ENCODE assay signal across 9 cellular contexts in the genomic region with DNA sequence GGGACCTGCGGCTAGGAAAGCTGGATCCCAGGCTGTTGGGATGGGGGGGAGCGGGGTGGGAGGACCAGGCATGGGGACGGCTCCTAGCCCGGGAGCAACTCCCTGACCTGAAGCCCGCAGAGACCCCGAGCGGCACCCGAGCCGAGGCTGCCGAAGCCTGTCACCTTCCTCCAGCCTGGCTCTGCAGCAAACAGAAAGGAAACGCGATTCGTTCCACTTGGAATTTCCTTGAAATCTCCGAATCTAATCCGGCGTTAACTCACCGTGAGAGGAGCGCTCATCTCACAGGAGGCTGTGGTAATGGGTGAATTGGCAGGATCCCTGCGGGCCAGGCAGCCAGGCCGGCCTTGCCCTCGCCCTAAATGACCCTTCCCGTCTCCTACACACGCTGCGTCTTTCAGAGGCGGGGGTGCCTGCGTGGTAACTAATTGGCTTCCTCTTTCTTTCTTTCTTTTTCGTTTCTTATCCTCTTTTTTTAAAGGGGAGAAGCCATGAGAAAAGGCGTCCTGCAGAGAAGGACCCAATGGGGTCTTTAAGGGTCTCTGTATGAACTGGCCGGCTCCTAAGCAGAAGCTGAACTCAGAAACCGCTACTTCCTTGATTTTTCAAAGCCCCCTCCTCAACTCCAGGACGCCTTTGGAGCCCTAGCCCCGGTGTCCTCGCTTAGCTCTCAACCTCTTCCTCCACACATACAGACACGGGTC. TPM values are rescaled to one million over a fixed set of nuclear protein-coding genes. Genes with fewer than 3 reads are reported as not detected.
DNase-seq lines count a peak whose midpoint lies in the region; ATAC-seq, FAIRE-seq and TF ChIP-seq lines count a peak whose summit lies in the region.
"Had no signal": no experiment of that assay in that cellular context is flagged by ENCODE, and none has a peak within 500 bp of the region (broad histone marks: within the 10 kb centered on the region; RNA-seq: fewer than 3 reads in every experiment).

No MANE protein-coding gene starts in this region.

- 1 to 3% methylated on average over 8 to 12 of the region's 34 CpGs for WGBS in gastroesophageal sphincter (ENCODE audit: low coverage in 1 of 2), 2 donors
- 1 to 4% (median 3%) methylated on average over 32 to 34 of the region's 34 CpGs for WGBS in stomach, 5 donors

- no peak for FAIRE-seq in RCC 7860 (lab: Jason Lieb, UNC)

- TF ChIP-seq EP300 in gastroesophageal sphincter (IDR thresholded peaks at IDR 0.05) (no peak), stomach (IDR thresholded peaks at IDR 0.05) (no peak)

- no peaks in the 10 kb centered on the region for H3K36me3 ChIP-seq in Panc1 (ENCODE audit: control insufficient read depth, insufficient read depth, low read length)
- H3K36me3 ChIP-seq in gastroesophageal sphincter: no peaks in the 10 kb centered on the region
- H3K36me3 ChIP-seq in stomach: no peaks in the 10 kb centered on the region

- H3K9me3 ChIP-seq in Panc1 (ENCODE audit: control insufficient read depth, insufficient read depth, low read depth, low read length): no peaks in the 10 kb centered on the region
- peaks cover 0 to 7% (median 0%) of the 10 kb centered on the region in 3 donors for H3K9me3 ChIP-seq in gastroesophageal sphincter
- H3K9me3 ChIP-seq in stomach: peaks cover 0 to 13% (median 0%) of the 10 kb centered on the region in 4 donors

- H3K4me1 Mint-ChIP-seq in activated CD4-positive, alpha-beta T cell treated with anti-CD3 and anti-CD28 coated beads, Interleukin-2, amount 10 ng/mL, durations not matched to agents 7 days and 5 days: peaks cover 27% of the 10 kb centered on the region

- ATAC-seq in Panc1 (no peak), gastroesophageal sphincter (no peak), HG03565 (IDR thresholded peaks at IDR 0.05; ENCODE audit: unreplicated experiment) (no peak)

- TF ChIP-seq CTCF in Panc1 (IDR thresholded peaks at IDR 0.05) (no peak), gastroesophageal sphincter (IDR thresholded peaks at IDR 0.05) (no peak), stomach (IDR thresholded peaks at IDR 0.05) (no peak)

- peak overlapping the region; percentile 58 for H3K4me3 Mint-ChIP-seq in activated CD4-positive, alpha-beta T cell treated with anti-CD3 and anti-CD28 coated beads, Interleukin-2, amount 10 ng/mL, durations not matched to agents 7 days and 5 days

- peaks cover 4% of the 10 kb centered on the region for H3K36me3 Mint-ChIP-seq in activated CD4-positive, alpha-beta T cell treated with anti-CD3 and anti-CD28 coated beads, Interleukin-2, amount 10 ng/mL, durations not matched to agents 7 days and 5 days (ENCODE audit: low read depth)

- H3K27me3 Mint-ChIP-seq in activated CD4-positive, alpha-beta T cell treated with anti-CD3 and anti-CD28 coated beads, Interleukin-2, amount 10 ng/mL, durations not matched to agents 7 days and 5 days: peaks cover 90% of the 10 kb centered on the region

- no peak overlapping the region for H3K27ac Mint-ChIP-seq in activated CD4-positive, alpha-beta T cell treated with anti-CD3 and anti-CD28 coated beads, Interleukin-2, amount 10 ng/mL, durations not matched to agents 7 days and 5 days

- no TSS peak for BruUV-seq in Panc1 (replicated peaks; lab: Mats Ljungman, UMichigan)

- DNase-seq in activated CD4-positive, alpha-beta T cell treated with anti-CD3 and anti-CD28 coated beads, Interleukin-2, amount 10 ng/mL, durations not matched to agents 7 days and 5 days: no peak
- DNase-seq in activated CD4-positive, alpha-beta T cell treated with anti-CD3 and anti-CD28 coated beads, Interleukin-2, amount 50 U/mL, for 4 hours: no peak
- DNase-seq in Panc1 (ENCODE audit: low read depth, low spot score): no peak
- no peak for DNase-seq in stomach
- no peak for DNase-seq in UCSD-AML1 (lab: John Stamatoyannopoulos, UW; ENCODE audit: unreplicated experiment)
- DNase-seq in RCC 7860 (ENCODE audit: low spot score): no peak
- DNase-seq: NCI-H1048 had no signal

- POLR2A ChIA-PET in activated CD4-positive, alpha-beta T cell treated with anti-CD3 and anti-CD28 coated beads, Interleukin-2, amount 10 ng/mL, durations not matched to agents 7 days and 5 days (lab: Charles Lee): no interaction called here
- POLR2A ChIA-PET in Panc1 (lab: Charles Lee): interaction anchor here (0.5 to 0.6 kb wide), 2 partner anchors 280 to 440 kb away, joined by 3 read pairs; a partner anchor contains a TSS

- intact Hi-C loops in Panc1 (cut with micrococcal nuclease; ENCODE audit: unreplicated experiment) (no loop called here), stomach (cut with DNase I; ENCODE audit: low total_unique reads) (no loop called here)

- no peaks in the 10 kb centered on the region for H3K9me3 Mint-ChIP-seq in activated CD4-positive, alpha-beta T cell treated with anti-CD3 and anti-CD28 coated beads, Interleukin-2, amount 10 ng/mL, durations not matched to agents 7 days and 5 days

- H3K27me3 ChIP-seq in Panc1 (ENCODE audit: control insufficient read depth, insufficient read depth, low read length) (peaks cover 76% of the 10 kb centered on the region), gastroesophageal sphincter (peaks cover 100% of the 10 kb centered on the region), stomach (peaks cover 56 to 100% (median 84%) of the 10 kb centered on the region in 3 donors)

- CTCF ChIA-PET in activated CD4-positive, alpha-beta T cell treated with anti-CD3 and anti-CD28 coated beads, Interleukin-2, amount 10 ng/mL, durations not matched to agents 7 days and 5 days (lab: Charles Lee): interaction anchor here (0.9 to 1.4 kb wide), 6 partner anchors 10 to 30 kb away, joined by 3 to 5 read pairs (median 4); no protein-coding TSS in a partner anchor
- CTCF ChIA-PET in Panc1 (lab: Charles Lee): interaction anchor here (0.5 to 0.7 kb wide), 3 partner anchors 27 to 232 kb away, joined by 3 to 10 read pairs (median 5); no protein-coding TSS in a partner anchor

- H3K27ac ChIP-seq in Panc1 (ENCODE audit: low read length) (no peak overlapping the region), gastroesophageal sphincter (no peak overlapping the region), stomach (no peak overlapping the region)

- H3K4me3 ChIP-seq in Panc1 (ENCODE audit: low read depth in 2 of 2, low read length in 2 of 2) (peak overlapping the region; percentile 43 to 54), gastroesophageal sphincter (peak overlapping the region; percentile 10 to 44), stomach (peak overlapping the region; percentile 27 to 51 (median 36))

- TF ChIP-seq POLR2A in gastroesophageal sphincter (IDR thresholded peaks at IDR 0.05): no peak
- no peak for TF ChIP-seq POLR2A in stomach (IDR thresholded peaks at IDR 0.05)

- in situ Hi-C loops in Panc1 (cut with HindIII; ENCODE audit: low pct_unique_long_range_greater_than_20kb, low sequenced_read_pairs): no loop called here

- H3K4me1 ChIP-seq in Panc1 (ENCODE audit: control insufficient read depth, insufficient read depth, low read length): peaks cover 28% of the 10 kb centered on the region
- peaks cover 0 to 55% (median 33%) of the 10 kb centered on the region in 3 donors for H3K4me1 ChIP-seq in gastroesophageal sphincter
- H3K4me1 ChIP-seq in stomach: peaks cover 33 to 57% (median 49%) of the 10 kb centered on the region in 4 donors

RNA-seq across cellular contexts. Expression of a gene that starts 8.5 kb away (rescaled TPM):
- total RNA-seq in activated CD4-positive, alpha-beta T cell treated with anti-CD3 and anti-CD28 coated beads, Interleukin-2, amount 10 ng/mL, durations not matched to agents 7 days and 5 days: under 1 TPM; 0.10 to 0.12 TPM
- total RNA-seq in Panc1 (2021; ENCODE audit: unreplicated experiment) (0.39 TPM), gastroesophageal sphincter (under 1 TPM in 1 of 4 donors, not detected in 3; under 0.01 TPM), stomach (1 to 10 TPM in 1 of 5 donors, not detected in 4; 1.3 TPM)
- 0.05 TPM for polyA plus RNA-seq in Panc1 (2012; ENCODE audit: insufficient read length)
- polyA plus RNA-seq in stomach: under 1 TPM in 1 of 3 donors, not detected in 2; 0.43 TPM
